1 cellular context compared by ENCODE assay signal in the genomic region with DNA sequence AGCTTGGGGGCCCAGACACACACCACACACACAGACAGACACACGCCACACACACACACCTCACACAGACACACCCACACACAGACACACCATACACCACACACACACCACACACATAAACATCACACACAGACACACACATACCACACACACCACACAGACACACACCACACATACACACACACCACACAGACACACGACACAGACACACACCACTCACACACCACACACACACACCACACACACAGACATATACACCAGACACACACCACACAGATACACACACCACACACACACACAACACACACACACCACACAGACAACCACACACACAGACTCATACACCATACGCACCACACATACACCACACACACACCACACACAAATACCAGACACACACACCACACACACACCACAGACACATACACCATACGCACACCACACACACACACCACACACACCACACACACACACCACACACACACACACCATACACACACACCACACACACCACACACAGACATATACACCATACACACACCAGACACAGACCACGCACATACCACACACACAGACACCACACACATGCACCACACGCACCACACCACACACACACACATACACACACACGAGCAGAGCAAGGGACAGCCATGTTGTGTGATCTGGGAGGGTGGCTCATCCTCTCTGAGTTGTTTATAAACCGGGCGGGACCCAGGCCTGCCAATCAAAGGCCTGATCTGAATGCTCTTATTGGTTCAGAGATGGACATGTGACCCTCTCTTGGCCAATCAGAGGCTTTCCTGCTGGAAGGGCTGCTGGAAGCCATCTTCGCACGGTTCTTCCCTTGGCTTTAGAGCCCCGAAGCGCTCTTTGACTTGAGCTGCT.
TF ChIP-seq lines count a peak whose summit lies in the region.

No MANE protein-coding gene starts in this region.

TF ChIP-seq in K562, 482 proteins besides CTCF, POLR2A, EP300 and RAD21 (continues in another document):
- TF ChIP-seq, protein P1, sequence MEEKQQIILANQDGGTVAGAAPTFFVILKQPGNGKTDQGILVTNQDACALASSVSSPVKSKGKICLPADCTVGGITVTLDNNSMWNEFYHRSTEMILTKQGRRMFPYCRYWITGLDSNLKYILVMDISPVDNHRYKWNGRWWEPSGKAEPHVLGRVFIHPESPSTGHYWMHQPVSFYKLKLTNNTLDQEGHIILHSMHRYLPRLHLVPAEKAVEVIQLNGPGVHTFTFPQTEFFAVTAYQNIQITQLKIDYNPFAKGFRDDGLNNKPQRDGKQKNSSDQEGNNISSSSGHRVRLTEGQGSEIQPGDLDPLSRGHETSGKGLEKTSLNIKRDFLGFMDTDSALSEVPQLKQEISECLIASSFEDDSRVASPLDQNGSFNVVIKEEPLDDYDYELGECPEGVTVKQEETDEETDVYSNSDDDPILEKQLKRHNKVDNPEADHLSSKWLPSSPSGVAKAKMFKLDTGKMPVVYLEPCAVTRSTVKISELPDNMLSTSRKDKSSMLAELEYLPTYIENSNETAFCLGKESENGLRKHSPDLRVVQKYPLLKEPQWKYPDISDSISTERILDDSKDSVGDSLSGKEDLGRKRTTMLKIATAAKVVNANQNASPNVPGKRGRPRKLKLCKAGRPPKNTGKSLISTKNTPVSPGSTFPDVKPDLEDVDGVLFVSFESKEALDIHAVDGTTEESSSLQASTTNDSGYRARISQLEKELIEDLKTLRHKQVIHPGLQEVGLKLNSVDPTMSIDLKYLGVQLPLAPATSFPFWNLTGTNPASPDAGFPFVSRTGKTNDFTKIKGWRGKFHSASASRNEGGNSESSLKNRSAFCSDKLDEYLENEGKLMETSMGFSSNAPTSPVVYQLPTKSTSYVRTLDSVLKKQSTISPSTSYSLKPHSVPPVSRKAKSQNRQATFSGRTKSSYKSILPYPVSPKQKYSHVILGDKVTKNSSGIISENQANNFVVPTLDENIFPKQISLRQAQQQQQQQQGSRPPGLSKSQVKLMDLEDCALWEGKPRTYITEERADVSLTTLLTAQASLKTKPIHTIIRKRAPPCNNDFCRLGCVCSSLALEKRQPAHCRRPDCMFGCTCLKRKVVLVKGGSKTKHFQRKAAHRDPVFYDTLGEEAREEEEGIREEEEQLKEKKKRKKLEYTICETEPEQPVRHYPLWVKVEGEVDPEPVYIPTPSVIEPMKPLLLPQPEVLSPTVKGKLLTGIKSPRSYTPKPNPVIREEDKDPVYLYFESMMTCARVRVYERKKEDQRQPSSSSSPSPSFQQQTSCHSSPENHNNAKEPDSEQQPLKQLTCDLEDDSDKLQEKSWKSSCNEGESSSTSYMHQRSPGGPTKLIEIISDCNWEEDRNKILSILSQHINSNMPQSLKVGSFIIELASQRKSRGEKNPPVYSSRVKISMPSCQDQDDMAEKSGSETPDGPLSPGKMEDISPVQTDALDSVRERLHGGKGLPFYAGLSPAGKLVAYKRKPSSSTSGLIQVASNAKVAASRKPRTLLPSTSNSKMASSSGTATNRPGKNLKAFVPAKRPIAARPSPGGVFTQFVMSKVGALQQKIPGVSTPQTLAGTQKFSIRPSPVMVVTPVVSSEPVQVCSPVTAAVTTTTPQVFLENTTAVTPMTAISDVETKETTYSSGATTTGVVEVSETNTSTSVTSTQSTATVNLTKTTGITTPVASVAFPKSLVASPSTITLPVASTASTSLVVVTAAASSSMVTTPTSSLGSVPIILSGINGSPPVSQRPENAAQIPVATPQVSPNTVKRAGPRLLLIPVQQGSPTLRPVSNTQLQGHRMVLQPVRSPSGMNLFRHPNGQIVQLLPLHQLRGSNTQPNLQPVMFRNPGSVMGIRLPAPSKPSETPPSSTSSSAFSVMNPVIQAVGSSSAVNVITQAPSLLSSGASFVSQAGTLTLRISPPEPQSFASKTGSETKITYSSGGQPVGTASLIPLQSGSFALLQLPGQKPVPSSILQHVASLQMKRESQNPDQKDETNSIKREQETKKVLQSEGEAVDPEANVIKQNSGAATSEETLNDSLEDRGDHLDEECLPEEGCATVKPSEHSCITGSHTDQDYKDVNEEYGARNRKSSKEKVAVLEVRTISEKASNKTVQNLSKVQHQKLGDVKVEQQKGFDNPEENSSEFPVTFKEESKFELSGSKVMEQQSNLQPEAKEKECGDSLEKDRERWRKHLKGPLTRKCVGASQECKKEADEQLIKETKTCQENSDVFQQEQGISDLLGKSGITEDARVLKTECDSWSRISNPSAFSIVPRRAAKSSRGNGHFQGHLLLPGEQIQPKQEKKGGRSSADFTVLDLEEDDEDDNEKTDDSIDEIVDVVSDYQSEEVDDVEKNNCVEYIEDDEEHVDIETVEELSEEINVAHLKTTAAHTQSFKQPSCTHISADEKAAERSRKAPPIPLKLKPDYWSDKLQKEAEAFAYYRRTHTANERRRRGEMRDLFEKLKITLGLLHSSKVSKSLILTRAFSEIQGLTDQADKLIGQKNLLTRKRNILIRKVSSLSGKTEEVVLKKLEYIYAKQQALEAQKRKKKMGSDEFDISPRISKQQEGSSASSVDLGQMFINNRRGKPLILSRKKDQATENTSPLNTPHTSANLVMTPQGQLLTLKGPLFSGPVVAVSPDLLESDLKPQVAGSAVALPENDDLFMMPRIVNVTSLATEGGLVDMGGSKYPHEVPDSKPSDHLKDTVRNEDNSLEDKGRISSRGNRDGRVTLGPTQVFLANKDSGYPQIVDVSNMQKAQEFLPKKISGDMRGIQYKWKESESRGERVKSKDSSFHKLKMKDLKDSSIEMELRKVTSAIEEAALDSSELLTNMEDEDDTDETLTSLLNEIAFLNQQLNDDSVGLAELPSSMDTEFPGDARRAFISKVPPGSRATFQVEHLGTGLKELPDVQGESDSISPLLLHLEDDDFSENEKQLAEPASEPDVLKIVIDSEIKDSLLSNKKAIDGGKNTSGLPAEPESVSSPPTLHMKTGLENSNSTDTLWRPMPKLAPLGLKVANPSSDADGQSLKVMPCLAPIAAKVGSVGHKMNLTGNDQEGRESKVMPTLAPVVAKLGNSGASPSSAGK (IDR thresholded peaks at IDR 0.05), result peak; percentile 90
- TF ChIP-seq CBFA2T2 (conservative IDR thresholded peaks at IDR 0.05), result peak; percentile 63
- no peak for TF ChIP-seq SNIP1 (IDR thresholded peaks at IDR 0.05; ENCODE audit: low read depth)
- peak; percentile 45; the same call in 1 of the 2 replicates for TF ChIP-seq LEF1 (IDR thresholded peaks at IDR 0.05)
- TF ChIP-seq, protein P2, sequence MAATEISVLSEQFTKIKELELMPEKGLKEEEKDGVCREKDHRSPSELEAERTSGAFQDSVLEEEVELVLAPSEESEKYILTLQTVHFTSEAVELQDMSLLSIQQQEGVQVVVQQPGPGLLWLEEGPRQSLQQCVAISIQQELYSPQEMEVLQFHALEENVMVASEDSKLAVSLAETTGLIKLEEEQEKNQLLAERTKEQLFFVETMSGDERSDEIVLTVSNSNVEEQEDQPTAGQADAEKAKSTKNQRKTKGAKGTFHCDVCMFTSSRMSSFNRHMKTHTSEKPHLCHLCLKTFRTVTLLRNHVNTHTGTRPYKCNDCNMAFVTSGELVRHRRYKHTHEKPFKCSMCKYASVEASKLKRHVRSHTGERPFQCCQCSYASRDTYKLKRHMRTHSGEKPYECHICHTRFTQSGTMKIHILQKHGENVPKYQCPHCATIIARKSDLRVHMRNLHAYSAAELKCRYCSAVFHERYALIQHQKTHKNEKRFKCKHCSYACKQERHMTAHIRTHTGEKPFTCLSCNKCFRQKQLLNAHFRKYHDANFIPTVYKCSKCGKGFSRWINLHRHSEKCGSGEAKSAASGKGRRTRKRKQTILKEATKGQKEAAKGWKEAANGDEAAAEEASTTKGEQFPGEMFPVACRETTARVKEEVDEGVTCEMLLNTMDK (IDR thresholded peaks at IDR 0.05; ENCODE audit: borderline replicate concordance, insufficient read depth, low read depth, low read length, poor library complexity, severe bottlenecking), result no peak
- TF ChIP-seq, protein P3, sequence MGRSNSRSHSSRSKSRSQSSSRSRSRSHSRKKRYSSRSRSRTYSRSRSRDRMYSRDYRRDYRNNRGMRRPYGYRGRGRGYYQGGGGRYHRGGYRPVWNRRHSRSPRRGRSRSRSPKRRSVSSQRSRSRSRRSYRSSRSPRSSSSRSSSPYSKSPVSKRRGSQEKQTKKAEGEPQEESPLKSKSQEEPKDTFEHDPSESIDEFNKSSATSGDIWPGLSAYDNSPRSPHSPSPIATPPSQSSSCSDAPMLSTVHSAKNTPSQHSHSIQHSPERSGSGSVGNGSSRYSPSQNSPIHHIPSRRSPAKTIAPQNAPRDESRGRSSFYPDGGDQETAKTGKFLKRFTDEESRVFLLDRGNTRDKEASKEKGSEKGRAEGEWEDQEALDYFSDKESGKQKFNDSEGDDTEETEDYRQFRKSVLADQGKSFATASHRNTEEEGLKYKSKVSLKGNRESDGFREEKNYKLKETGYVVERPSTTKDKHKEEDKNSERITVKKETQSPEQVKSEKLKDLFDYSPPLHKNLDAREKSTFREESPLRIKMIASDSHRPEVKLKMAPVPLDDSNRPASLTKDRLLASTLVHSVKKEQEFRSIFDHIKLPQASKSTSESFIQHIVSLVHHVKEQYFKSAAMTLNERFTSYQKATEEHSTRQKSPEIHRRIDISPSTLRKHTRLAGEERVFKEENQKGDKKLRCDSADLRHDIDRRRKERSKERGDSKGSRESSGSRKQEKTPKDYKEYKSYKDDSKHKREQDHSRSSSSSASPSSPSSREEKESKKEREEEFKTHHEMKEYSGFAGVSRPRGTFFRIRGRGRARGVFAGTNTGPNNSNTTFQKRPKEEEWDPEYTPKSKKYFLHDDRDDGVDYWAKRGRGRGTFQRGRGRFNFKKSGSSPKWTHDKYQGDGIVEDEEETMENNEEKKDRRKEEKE (IDR thresholded peaks at IDR 0.05; ENCODE audit: borderline replicate concordance in 1 of 2, control insufficient read depth in 1 of 2, low read depth in 2 of 2, low read length in 1 of 2), result 0 out of 4 replicates have a peak, but pooled peaks of 1 of the 2 experiments have one; percentile 47
- TF ChIP-seq, protein P4, sequence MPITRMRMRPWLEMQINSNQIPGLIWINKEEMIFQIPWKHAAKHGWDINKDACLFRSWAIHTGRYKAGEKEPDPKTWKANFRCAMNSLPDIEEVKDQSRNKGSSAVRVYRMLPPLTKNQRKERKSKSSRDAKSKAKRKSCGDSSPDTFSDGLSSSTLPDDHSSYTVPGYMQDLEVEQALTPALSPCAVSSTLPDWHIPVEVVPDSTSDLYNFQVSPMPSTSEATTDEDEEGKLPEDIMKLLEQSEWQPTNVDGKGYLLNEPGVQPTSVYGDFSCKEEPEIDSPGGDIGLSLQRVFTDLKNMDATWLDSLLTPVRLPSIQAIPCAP (CRISPR knock-in tag; IDR thresholded peaks at IDR 0.05; ENCODE audit: borderline replicate concordance), result no peak
- TF ChIP-seq, protein P5, sequence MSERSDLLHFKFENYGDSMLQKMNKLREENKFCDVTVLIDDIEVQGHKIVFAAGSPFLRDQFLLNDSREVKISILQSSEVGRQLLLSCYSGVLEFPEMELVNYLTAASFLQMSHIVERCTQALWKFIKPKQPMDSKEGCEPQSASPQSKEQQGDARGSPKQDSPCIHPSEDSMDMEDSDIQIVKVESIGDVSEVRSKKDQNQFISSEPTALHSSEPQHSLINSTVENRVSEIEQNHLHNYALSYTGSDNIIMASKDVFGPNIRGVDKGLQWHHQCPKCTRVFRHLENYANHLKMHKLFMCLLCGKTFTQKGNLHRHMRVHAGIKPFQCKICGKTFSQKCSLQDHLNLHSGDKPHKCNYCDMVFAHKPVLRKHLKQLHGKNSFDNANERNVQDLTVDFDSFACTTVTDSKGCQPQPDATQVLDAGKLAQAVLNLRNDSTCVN (CRISPR knock-in tag; IDR thresholded peaks at IDR 0.05), result peak; percentile 92; the same call in 1 of the 2 replicates
- TF ChIP-seq, protein P6, sequence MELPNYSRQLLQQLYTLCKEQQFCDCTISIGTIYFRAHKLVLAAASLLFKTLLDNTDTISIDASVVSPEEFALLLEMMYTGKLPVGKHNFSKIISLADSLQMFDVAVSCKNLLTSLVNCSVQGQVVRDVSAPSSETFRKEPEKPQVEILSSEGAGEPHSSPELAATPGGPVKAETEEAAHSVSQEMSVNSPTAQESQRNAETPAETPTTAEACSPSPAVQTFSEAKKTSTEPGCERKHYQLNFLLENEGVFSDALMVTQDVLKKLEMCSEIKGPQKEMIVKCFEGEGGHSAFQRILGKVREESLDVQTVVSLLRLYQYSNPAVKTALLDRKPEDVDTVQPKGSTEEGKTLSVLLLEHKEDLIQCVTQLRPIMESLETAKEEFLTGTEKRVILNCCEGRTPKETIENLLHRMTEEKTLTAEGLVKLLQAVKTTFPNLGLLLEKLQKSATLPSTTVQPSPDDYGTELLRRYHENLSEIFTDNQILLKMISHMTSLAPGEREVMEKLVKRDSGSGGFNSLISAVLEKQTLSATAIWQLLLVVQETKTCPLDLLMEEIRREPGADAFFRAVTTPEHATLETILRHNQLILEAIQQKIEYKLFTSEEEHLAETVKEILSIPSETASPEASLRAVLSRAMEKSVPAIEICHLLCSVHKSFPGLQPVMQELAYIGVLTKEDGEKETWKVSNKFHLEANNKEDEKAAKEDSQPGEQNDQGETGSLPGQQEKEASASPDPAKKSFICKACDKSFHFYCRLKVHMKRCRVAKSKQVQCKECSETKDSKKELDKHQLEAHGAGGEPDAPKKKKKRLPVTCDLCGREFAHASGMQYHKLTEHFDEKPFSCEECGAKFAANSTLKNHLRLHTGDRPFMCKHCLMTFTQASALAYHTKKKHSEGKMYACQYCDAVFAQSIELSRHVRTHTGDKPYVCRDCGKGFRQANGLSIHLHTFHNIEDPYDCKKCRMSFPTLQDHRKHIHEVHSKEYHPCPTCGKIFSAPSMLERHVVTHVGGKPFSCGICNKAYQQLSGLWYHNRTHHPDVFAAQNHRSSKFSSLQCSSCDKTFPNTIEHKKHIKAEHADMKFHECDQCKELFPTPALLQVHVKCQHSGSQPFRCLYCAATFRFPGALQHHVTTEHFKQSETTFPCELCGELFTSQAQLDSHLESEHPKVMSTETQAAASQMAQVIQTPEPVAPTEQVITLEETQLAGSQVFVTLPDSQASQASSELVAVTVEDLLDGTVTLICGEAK (IDR thresholded peaks at IDR 0.05), result peak; percentile 50; the same call in 1 of the 2 replicates
- TF ChIP-seq, protein P6 (CRISPR knock-in tag; IDR thresholded peaks at IDR 0.05), result no peak
- no peak for TF ChIP-seq ZNF232 (CRISPR knock-in tag; IDR thresholded peaks at IDR 0.05)
